8 cellular contexts compared by ENCODE assay signal in genomic region chr20:38094373-38094775, GRCh38.
A peak's percentile ranks its signal among the peaks of the same experiment; 100 is the strongest.
DNase-seq lines count a peak whose midpoint lies in the region; ATAC-seq and TF ChIP-seq lines count a peak whose summit lies in the region.

No MANE protein-coding gene starts in this region.

- DNase-seq in GM10266 (ENCODE audit: extremely low spot score) (peak; percentile 70), KBM-7 (peak; percentile 46), right cardiac atrium (peak in 2 of 3 donors; percentile 59 to 74), tibial artery (peak; percentile 72 to 77), SHP77 (lab: John Stamatoyannopoulos, UW) (no peak), NCI-H2081 (lab: John Stamatoyannopoulos, UW) (no peak)
- DNase-seq in activated CD4-positive, alpha-beta T cell treated with anti-CD3 and anti-CD28 coated beads, Interleukin-2, amount 50 U/mL, for 4 hours: peak; percentile 7 to 9

- H3K27ac ChIP-seq in right cardiac atrium (ENCODE audit: low read length): no peak overlapping the region
- H3K27ac ChIP-seq in tibial artery: peak overlapping the region; percentile 29 to 46

- peaks cover 15 to 24% (median 20%) of the 10 kb centered on the region in 3 donors for H3K36me3 ChIP-seq in tibial artery

- TF ChIP-seq CTCF in GM10266 (IDR thresholded peaks at IDR 0.05; ENCODE audit: control insufficient read depth, insufficient read depth, low read depth, missing control alignments): no peak
- TF ChIP-seq CTCF in tibial artery (IDR thresholded peaks at IDR 0.05): no peak

- intact Hi-C loops in right cardiac atrium (cut with DNase I): no loop called here
- intact Hi-C loops in tibial artery (cut with DNase I; ENCODE audit: low total_unique reads): no loop called here

- 35% methylated on average over 1 of the region's 1 CpG for WGBS in right cardiac atrium

- in situ Hi-C loops in KBM-7 (cut with MboI; ENCODE audit: low pct_unique_long_range_greater_than_20kb, low sequenced_read_pairs): no loop called here

- H3K4me1 ChIP-seq in right cardiac atrium (ENCODE audit: control insufficient read depth, insufficient read depth, low read length): peaks cover 14% of the 10 kb centered on the region
- peaks cover 0 to 49% (median 24%) of the 10 kb centered on the region in 4 donors for H3K4me1 ChIP-seq in tibial artery

- no peaks in the 10 kb centered on the region for H3K9me3 ChIP-seq in right cardiac atrium (ENCODE audit: control insufficient read depth, low read length)
- no peaks in the 10 kb centered on the region for H3K9me3 ChIP-seq in tibial artery

- H3K4me3 ChIP-seq in right cardiac atrium (ENCODE audit: low read length) (no peak overlapping the region), tibial artery (no peak overlapping the region)

- peak; percentile 65 for ATAC-seq in GM21526 (IDR thresholded peaks at IDR 0.05; ENCODE audit: low FRiP score, unreplicated experiment)
- ATAC-seq in right cardiac atrium: peak in 1 of 2 donors; percentile 62

- H3K27me3 ChIP-seq in right cardiac atrium (ENCODE audit: control insufficient read depth, insufficient read depth) (no peaks in the 10 kb centered on the region), tibial artery (no peaks in the 10 kb centered on the region)

Comparison
In these comparisons a context has a peak if more than half of its experiments do, and no peak if none do; other contexts are left out.
1. DNase-seq: peak in GM10266 (single experiment), KBM-7 (single experiment), activated CD4-positive, alpha-beta T cell treated with anti-CD3 and anti-CD28 coated beads, Interleukin-2, amount 50 U/mL, for 4 hours (2 of 2), right cardiac atrium (2 of 3) and tibial artery (2 of 2); none in SHP77 (0 of 2) and NCI-H2081 (0 of 2).